In the genomic region with DNA sequence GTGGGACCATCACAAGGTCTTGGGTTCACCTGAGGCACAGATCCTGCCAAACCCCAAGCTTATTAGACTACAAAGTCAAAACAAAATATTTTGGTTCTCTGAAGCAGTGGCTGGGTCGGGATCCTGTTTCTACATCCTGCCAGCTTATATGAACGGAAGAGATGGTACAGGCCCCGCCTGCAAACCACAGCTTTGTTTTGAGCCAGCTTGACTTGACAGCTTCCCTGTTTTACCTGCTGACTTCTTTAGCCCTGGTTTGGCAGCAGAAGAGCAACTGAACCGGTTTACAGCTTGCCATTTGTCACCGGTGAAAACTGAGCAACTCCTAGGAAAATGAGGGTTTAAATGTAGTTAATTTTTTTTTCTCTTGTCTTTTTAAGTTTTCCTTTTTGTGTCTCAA, we compare ENCODE assay signal across 8 cellular contexts. TPM values are rescaled to one million over a fixed set of nuclear protein-coding genes. Genes with fewer than 3 reads are reported as not detected.
DNase-seq lines count a peak whose midpoint lies in the region; ATAC-seq and TF ChIP-seq lines count a peak whose summit lies in the region.

No MANE protein-coding gene starts in this region.

- TF ChIP-seq CTCF in lower lobe of right lung (IDR thresholded peaks at IDR 0.05) (no peak), omental fat pad (IDR thresholded peaks at IDR 0.05) (no peak)

- no peaks in the 10 kb centered on the region for H3K27me3 ChIP-seq in lower lobe of right lung (ENCODE audit: low read depth)

- peak overlapping the region; percentile 75 for H3K27ac ChIP-seq in lower lobe of right lung

- H3K27ac Mint-ChIP-seq in T-helper 1 cell treated with Interleukin-12 subunit alpha and Interleukin-12 subunit beta and Interleukin-4 antibody, amounts not matched to agents 30 μg/mL and 1 μg/mL, for 36 hours: peak overlapping the region; percentile 97
- H3K27ac Mint-ChIP-seq in stimulated activated naive CD8-positive, alpha-beta T cell treated with anti-CD3 and anti-CD28 coated beads, Interleukin-15, amount 100 ng/mL, for 72 hours: peak overlapping the region; percentile 93 to 98

- H3K36me3 ChIP-seq in lower lobe of right lung: no peaks in the 10 kb centered on the region

- in situ Hi-C loops in KBM-7 (cut with MboI; ENCODE audit: low pct_unique_long_range_greater_than_20kb, low sequenced_read_pairs): no loop called here

- H3K27me3 Mint-ChIP-seq in T-helper 1 cell treated with Interleukin-12 subunit alpha and Interleukin-12 subunit beta and Interleukin-4 antibody, amounts not matched to agents 30 μg/mL and 1 μg/mL, for 36 hours (ENCODE audit: low read depth): no peaks in the 10 kb centered on the region
- no peaks in the 10 kb centered on the region for H3K27me3 Mint-ChIP-seq in stimulated activated naive CD8-positive, alpha-beta T cell treated with anti-CD3 and anti-CD28 coated beads, Interleukin-15, amount 100 ng/mL, for 72 hours

- intact Hi-C loops in lower lobe of right lung (cut with DNase I): no loop called here

- H3K36me3 Mint-ChIP-seq in T-helper 1 cell treated with Interleukin-12 subunit alpha and Interleukin-12 subunit beta and Interleukin-4 antibody, amounts not matched to agents 30 μg/mL and 1 μg/mL, for 36 hours (ENCODE audit: low read depth): peaks cover 21% of the 10 kb centered on the region

- H3K9me3 ChIP-seq in lower lobe of right lung: no peaks in the 10 kb centered on the region

- ATAC-seq in lower lobe of right lung (peak; percentile 80 to 84), omental fat pad (ENCODE audit: low FRiP score) (no peak)
- ATAC-seq in stimulated activated naive CD8-positive, alpha-beta T cell treated with anti-CD3 and anti-CD28 coated beads, Interleukin-15, amount 100 ng/mL, for 72 hours: peak; percentile 94

- H3K9me3 Mint-ChIP-seq in T-helper 1 cell treated with Interleukin-12 subunit alpha and Interleukin-12 subunit beta and Interleukin-4 antibody, amounts not matched to agents 30 μg/mL and 1 μg/mL, for 36 hours: no peaks in the 10 kb centered on the region
- H3K9me3 Mint-ChIP-seq in stimulated activated naive CD8-positive, alpha-beta T cell treated with anti-CD3 and anti-CD28 coated beads, Interleukin-15, amount 100 ng/mL, for 72 hours: no peaks in the 10 kb centered on the region

- H3K4me1 ChIP-seq in lower lobe of right lung: peaks cover 47% of the 10 kb centered on the region

- H3K4me1 Mint-ChIP-seq in T-helper 1 cell treated with Interleukin-12 subunit alpha and Interleukin-12 subunit beta and Interleukin-4 antibody, amounts not matched to agents 30 μg/mL and 1 μg/mL, for 36 hours (ENCODE audit: low read depth): peaks cover 48% of the 10 kb centered on the region
- H3K4me1 Mint-ChIP-seq in stimulated activated naive CD8-positive, alpha-beta T cell treated with anti-CD3 and anti-CD28 coated beads, Interleukin-15, amount 100 ng/mL, for 72 hours: peaks cover 89% of the 10 kb centered on the region

- DNase-seq in NCI-H748 (lab: John Stamatoyannopoulos, UW; ENCODE audit: unreplicated experiment): peak; percentile 7
- no peak for DNase-seq in NCI-H748 treated with DMSO at 0.1 percent for 48 hours (lab: John Stamatoyannopoulos, UW)
- peak; percentile 83 for DNase-seq in KBM-7
- DNase-seq in astrocyte of the hippocampus (ENCODE audit: low read depth, low spot score): peak; percentile 47
- peak; percentile 83 for DNase-seq in lower lobe of right lung
- DNase-seq in stimulated activated naive CD8-positive, alpha-beta T cell treated with anti-CD3 and anti-CD28 coated beads, Interleukin-15, amount 100 ng/mL, for 72 hours: peak; percentile 48 to 68
- no peak for DNase-seq in omental fat pad (ENCODE audit: low spot score)

- no peak overlapping the region for H3K4me3 ChIP-seq in lower lobe of right lung

- H3K4me3 Mint-ChIP-seq in T-helper 1 cell treated with Interleukin-12 subunit alpha and Interleukin-12 subunit beta and Interleukin-4 antibody, amounts not matched to agents 30 μg/mL and 1 μg/mL, for 36 hours: peak overlapping the region; percentile 91
- peak overlapping the region; percentile 80 to 91 for H3K4me3 Mint-ChIP-seq in stimulated activated naive CD8-positive, alpha-beta T cell treated with anti-CD3 and anti-CD28 coated beads, Interleukin-15, amount 100 ng/mL, for 72 hours

RNA-seq across cellular contexts. Expression of a gene that starts 11.4 kb away (rescaled TPM):
- total RNA-seq in lower lobe of right lung: 50.8 TPM
- total RNA-seq in omental fat pad: 10 to 100 TPM; 24.5 to 41.1 (median 38.0) TPM

RNA-seq across cellular contexts. Expression of a gene that starts 29.3 kb away (rescaled TPM):
- total RNA-seq in lower lobe of right lung (145 TPM), omental fat pad (100 to 1,000 TPM in 3 of 4 donors, 10 to 100 TPM in 1; 98.9 to 173 (median 140) TPM)

RNA-seq across cellular contexts. Expression of a gene that starts 32.5 kb away (rescaled TPM):
- not detected for total RNA-seq in lower lobe of right lung
- 1 to 10 TPM in 1 of 4 donors, under 1 TPM in 1, not detected in 2; 0.19 to 1.2 TPM for total RNA-seq in omental fat pad

RNA-seq across cellular contexts. Expression of a gene that starts 55.2 kb away (rescaled TPM):
- 3.6 TPM for total RNA-seq in lower lobe of right lung
- under 1 TPM in 2 of 4 donors, not detected in 2; 0.24 to 0.69 TPM for total RNA-seq in omental fat pad

Comparison
In these comparisons a context has a peak if more than half of its experiments do, and no peak if none do; other contexts are left out.
1. DNase-seq: peak in NCI-H748 (single experiment), KBM-7 (single experiment), astrocyte of the hippocampus (single experiment), lower lobe of right lung (single experiment) and stimulated activated naive CD8-positive, alpha-beta T cell treated with anti-CD3 and anti-CD28 coated beads, Interleukin-15, amount 100 ng/mL, for 72 hours (2 of 2); none in NCI-H748 treated with DMSO at 0.1 percent for 48 hours (single experiment) and omental fat pad (single experiment).